Comparison of ENCODE assay signal across 14 cellular contexts in genomic region chr18:8797206-8797605, GRCh38.
DNase-seq lines count a peak whose midpoint lies in the region; ATAC-seq and TF ChIP-seq lines count a peak whose summit lies in the region.
"Had no signal": no experiment of that assay in that cellular context is flagged by ENCODE, and none has a peak within 500 bp of the region (broad histone marks: within the 10 kb centered on the region; RNA-seq: fewer than 3 reads in every experiment).

No MANE protein-coding gene starts in this region.

- H3K36me3 ChIP-seq in ACC112 (ENCODE audit: insufficient read depth, low read length) (peaks cover 26% of the 10 kb centered on the region; the same call in 1 of the 2 replicates), mucosa of descending colon (ENCODE audit: low read depth) (no peaks in the 10 kb centered on the region), esophagus squamous epithelium (peaks cover 0 to 5% (median 0%) of the 10 kb centered on the region in 3 donors)

- intact Hi-C loops in mucosa of descending colon (cut with DNase I, micrococcal nuclease) (loop anchor here in 1 of 2 donors (10.0 kb wide), 1 partner anchor 92 kb away; the partner anchor contains the start of gene MTCL1), esophagus squamous epithelium (cut with DNase I) (no loop called here)

- no peak overlapping the region for H2AFZ ChIP-seq in ACC112 (ENCODE audit: low read length, unreplicated experiment)

- DNase-seq in M059J (ENCODE audit: low read depth) (peak; percentile 19), choroid plexus epithelial cell (ENCODE audit: low read depth) (peak; percentile 37), mucosa of descending colon (peak; percentile 38 to 71 (median 62)), amniotic stem cell (lab: John Stamatoyannopoulos, UW) (no peak), activated gamma-delta T cell treated with Interleukin-2 at 50 U/mL for 16 hours (no peak), esophagus squamous epithelium (lab: John Stamatoyannopoulos, UW) (no peak), AG20443 (ENCODE audit: low spot score) (no peak)
- DNase-seq: activated T-cell treated with anti-CD3 and anti-CD28 coated beads, Interleukin-2, amount 50 U/mL, for 4 hours; GDM1; NCI-H526 treated with DMSO at 0.1 percent for 48 hours; stimulated activated CD4-positive, alpha-beta T cell treated with anti-CD3 and anti-CD28 coated beads, Interleukin-12 subunit alpha, Interleukin-12 subunit beta, amount 100 ng/mL, for 4 hours had no signal

- H3K4me3 ChIP-seq in ACC112 (ENCODE audit: low read depth, low read length) (no peak overlapping the region), choroid plexus epithelial cell (ENCODE audit: low read depth, low read length) (no peak overlapping the region), mucosa of descending colon (no peak overlapping the region), esophagus squamous epithelium (no peak overlapping the region)

- TF ChIP-seq POLR2A in esophagus squamous epithelium (IDR thresholded peaks at IDR 0.05) = no peak

- peak; percentile 75 for ATAC-seq in mucosa of descending colon
- ATAC-seq: activated T-cell treated with anti-CD3 and anti-CD28 coated beads, Interleukin-2, amount 50 U/mL, for 4 hours; natural killer cell treated with Interleukin-12 subunit alpha and Interleukin-12 subunit beta and Interleukin-15 and Interleukin-18, amount 100 ng/mL, for 72 hours; SK-N-SH treated with all-trans-retinoic acid at 6 μM for 48 hours had no signal

- TF ChIP-seq CTCF in choroid plexus epithelial cell (conservative IDR thresholded peaks at IDR 0.05; ENCODE audit: low read depth, low read length) = no peak
- no peak for TF ChIP-seq CTCF in mucosa of descending colon (IDR thresholded peaks at IDR 0.05)
- no peak for TF ChIP-seq CTCF in esophagus squamous epithelium (IDR thresholded peaks at IDR 0.05)

- H3K9me3 ChIP-seq in mucosa of descending colon = no peaks in the 10 kb centered on the region
- no peaks in the 10 kb centered on the region for H3K9me3 ChIP-seq in esophagus squamous epithelium

- H3K79me2 ChIP-seq in ACC112 (ENCODE audit: control insufficient read depth, insufficient read depth, low read length, unreplicated experiment) = no peaks in the 10 kb centered on the region

- no peaks in the 10 kb centered on the region for H3K27me3 ChIP-seq in ACC112 (ENCODE audit: insufficient read depth, low read length)
- no peaks in the 10 kb centered on the region for H3K27me3 ChIP-seq in esophagus squamous epithelium

- peaks cover 68% of the 10 kb centered on the region for H3K4me1 ChIP-seq in ACC112 (ENCODE audit: control insufficient read depth, insufficient read depth, low read length, unreplicated experiment)
- H3K4me1 ChIP-seq in mucosa of descending colon (ENCODE audit: low read depth) = peaks cover 8% of the 10 kb centered on the region
- peaks cover 0 to 44% (median 13%) of the 10 kb centered on the region in 3 donors for H3K4me1 ChIP-seq in esophagus squamous epithelium

- WGBS in esophagus squamous epithelium, 2 donors = 14 to 28% methylated on average over 7 of the region's 7 CpGs

- H3K27ac ChIP-seq in ACC112 (ENCODE audit: low read depth, low read length) = peak overlapping the region; percentile 25; the same call in 1 of the 2 replicates
- no peak overlapping the region for H3K27ac ChIP-seq in esophagus squamous epithelium

Comparison
In these comparisons a context has a peak if more than half of its experiments do, and no peak if none do; other contexts are left out.
1. DNase-seq: peak in M059J (single experiment), choroid plexus epithelial cell (single experiment) and mucosa of descending colon (3 of 3); none in amniotic stem cell (single experiment), activated gamma-delta T cell treated with Interleukin-2 at 50 U/mL for 16 hours (single experiment), esophagus squamous epithelium (single experiment) and AG20443 (single experiment).